In genomic region chr19:51327066-51327985, GRCh38 we compare ENCODE assay signal across 1 cellular context.
TF ChIP-seq lines count a peak whose summit lies in the region.

No MANE protein-coding gene starts in this region.

TF ChIP-seq in K562, 482 proteins besides CTCF, POLR2A, EP300 and RAD21 (continued from another document):
- TF ChIP-seq ATF3 (IDR thresholded peaks at IDR 0.05): no peak
- TF ChIP-seq ATF3 (CRISPR knock-in tag; conservative IDR thresholded peaks at IDR 0.05): no peak
- TF ChIP-seq ZBTB33 (CRISPR knock-in tag; IDR thresholded peaks at IDR 0.05): peak; percentile 20; the same call in 1 of the 2 replicates
- no peak for TF ChIP-seq GABPB2 (CRISPR knock-in tag; conservative IDR thresholded peaks at IDR 0.05)
- TF ChIP-seq SMAD4 (CRISPR knock-in tag; conservative IDR thresholded peaks at IDR 0.05): peak; percentile 49
- TF ChIP-seq FOXO4 (CRISPR knock-in tag; IDR thresholded peaks at IDR 0.05): 0 out of 2 replicates have a peak, but pooled peaks have one; percentile 66
- TF ChIP-seq MBD2 (IDR thresholded peaks at IDR 0.05; ENCODE audit: borderline replicate concordance, low read depth): no peak
- TF ChIP-seq POLR2AphosphoS2 (IDR thresholded peaks at IDR 0.05; ENCODE audit: low read length): peak; percentile 43; the same call in 1 of the 2 replicates
- TF ChIP-seq ZNF699 (CRISPR knock-in tag; IDR thresholded peaks at IDR 0.05; ENCODE audit: insufficient replicate concordance): no peak
- no peak for TF ChIP-seq WHSC1 (IDR thresholded peaks at IDR 0.05; ENCODE audit: low read length)
- TF ChIP-seq KLF1 (tag; IDR thresholded peaks at IDR 0.05): no peak
- peak; percentile 36; the same call in 1 of the 2 replicates for TF ChIP-seq NFRKB (IDR thresholded peaks at IDR 0.05; ENCODE audit: low read depth)
- TF ChIP-seq ETS1 (conservative IDR thresholded peaks at IDR 0.05; ENCODE audit: control insufficient read depth, low read depth, low read length): no peak
- TF ChIP-seq SUPT5H (IDR thresholded peaks at IDR 0.05): peak; percentile 71
- no peak for TF ChIP-seq HLTF (IDR thresholded peaks at IDR 0.05)
- peak in 2 of 3 experiments; percentile 73 to 87 for TF ChIP-seq YY1 (IDR thresholded peaks at IDR 0.05; ENCODE audit: borderline replicate concordance in 1 of 3, control insufficient read depth in 1 of 3, extremely low read depth in 1 of 3, insufficient read depth in 3 of 3, insufficient read length in 1 of 3, insufficient replicate concordance in 2 of 3, low read depth in 1 of 3, low read length in 2 of 3)
- TF ChIP-seq RBBP5 (IDR thresholded peaks at IDR 0.05; ENCODE audit: borderline replicate concordance, insufficient read depth, low read length, poor library complexity, severe bottlenecking): no peak
- peak; percentile 88 for TF ChIP-seq RBFOX2 (IDR thresholded peaks at IDR 0.05; ENCODE audit: low read depth, low read length)
- TF ChIP-seq TEAD1 (CRISPR knock-in tag; IDR thresholded peaks at IDR 0.05): peak in 1 of 2 experiments; percentile 57; a peak in 1 of 4 replicates
- TF ChIP-seq POLR2AphosphoS5 (IDR thresholded peaks at IDR 0.05; ENCODE audit: control insufficient read depth, insufficient read depth, low read depth, low read length): peak; percentile 58; the same call in 1 of the 2 replicates
